8 cellular contexts compared by ENCODE assay signal in the genomic region with DNA sequence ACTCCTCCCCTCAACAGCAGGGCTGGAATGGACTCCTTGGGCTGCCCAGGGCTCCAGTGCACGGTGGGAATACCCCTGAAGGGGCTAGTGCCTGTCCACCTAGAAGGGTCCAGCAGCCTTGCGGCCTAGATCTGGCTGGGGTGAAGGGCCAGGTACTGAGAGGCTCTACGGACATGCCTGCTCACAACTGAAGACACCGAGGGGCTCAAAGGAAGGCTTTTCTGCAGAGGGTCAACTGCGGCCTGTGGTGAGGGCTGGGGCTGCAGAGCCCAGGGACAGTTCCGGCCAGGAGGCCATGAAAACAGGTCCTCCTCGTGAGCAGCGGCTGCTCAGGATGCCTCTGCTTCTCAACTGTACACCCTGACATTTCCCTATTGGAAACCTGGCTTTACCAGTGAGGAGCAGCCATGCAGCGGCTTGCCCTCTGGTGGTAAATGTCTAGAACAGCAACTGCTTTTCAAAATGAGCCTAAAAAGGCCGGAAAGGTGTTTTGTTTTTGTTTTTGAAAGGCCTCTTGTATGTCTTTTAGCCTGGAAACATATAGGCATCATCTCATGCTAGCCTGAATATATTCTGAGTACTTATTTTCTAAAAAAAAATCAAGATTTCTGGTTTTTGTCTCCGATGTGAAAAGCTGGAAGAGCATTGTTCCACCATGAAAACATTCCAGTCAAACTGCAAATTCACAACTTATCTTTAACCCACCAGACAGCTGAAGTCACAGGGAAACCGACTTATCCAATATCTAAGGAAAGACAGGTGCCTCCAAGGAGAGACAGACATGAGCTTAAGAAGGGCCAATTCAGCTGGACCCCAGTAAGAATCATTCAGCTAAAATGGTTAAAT.
DNase-seq lines count a peak whose midpoint lies in the region; ATAC-seq and TF ChIP-seq lines count a peak whose summit lies in the region.

No MANE protein-coding gene starts in this region.

- intact Hi-C loops in adrenal gland (cut with DNase I), result loop anchor here (5.0 to 10.0 kb wide), 4 partner anchors 125 to 828 kb away; a partner anchor contains a TSS

- H3K9me3 ChIP-seq in adrenal gland (replicated peaks in 1 of 3) (peaks cover 0 to 5% (median 0%) of the 10 kb centered on the region in 3 donors), cardiac muscle cell (ENCODE audit: low read depth) (no peaks in the 10 kb centered on the region)

- no peak for ATAC-seq in GM18858 (IDR thresholded peaks at IDR 0.05; ENCODE audit: unreplicated experiment)
- no peak for ATAC-seq in HG02571 (IDR thresholded peaks at IDR 0.05; ENCODE audit: unreplicated experiment)

- TF ChIP-seq CTCF in BJ (IDR thresholded peaks at IDR 0.05; ENCODE audit: insufficient read depth, low read depth, low read length), result peak; percentile 89
- peak; percentile 73 for TF ChIP-seq CTCF in GM12874 (IDR thresholded peaks at IDR 0.05; ENCODE audit: insufficient read depth, low read depth, low read length)
- TF ChIP-seq CTCF in adrenal gland (IDR thresholded peaks at IDR 0.05), result peak; percentile 73 to 90 (median 83)
- TF ChIP-seq CTCF in cardiac muscle cell (IDR thresholded peaks at IDR 0.05; ENCODE audit: low read depth, low read length), result peak; percentile 88

- WGBS in adrenal gland, 4 donors, result 13 to 47% (median 44%) methylated on average over 5 to 12 of the region's 12 CpGs

- H3K27me3 ChIP-seq in BJ (ENCODE audit: control insufficient read depth, insufficient read depth, low read length) (no peaks in the 10 kb centered on the region; the same call in 1 of the 2 replicates), adrenal gland (no peaks in the 10 kb centered on the region), cardiac muscle cell (peaks cover 13% of the 10 kb centered on the region)

- H3K4me3 ChIP-seq in BJ (ENCODE audit: low read depth, low read length) (no peak overlapping the region), adrenal gland (no peak overlapping the region), cardiac muscle cell (no peak overlapping the region)

- H3K4me1 ChIP-seq in adrenal gland (replicated peaks in 1 of 2) (peaks cover 0 to 15% of the 10 kb centered on the region in 2 donors), cardiac muscle cell (ENCODE audit: low read depth) (no peaks in the 10 kb centered on the region)

- TF ChIP-seq POLR2A in adrenal gland (IDR thresholded peaks at IDR 0.05), result no peak

- H3K27ac ChIP-seq in adrenal gland, result peak overlapping the region in 1 of 5 donors; percentile 49
- H3K27ac ChIP-seq in cardiac muscle cell, result no peak overlapping the region

- POLR2A ChIA-PET in BJ (lab: Charles Lee), result no interaction called here

- CTCF ChIA-PET in BJ (lab: Yijun Ruan, JAX), result interaction anchor here (0.6 to 6.0 kb wide), 35 partner anchors 10 to 832 kb away, joined by 3 to 139 read pairs (median 6); a partner anchor contains a TSS

- DNase-seq in BJ (ENCODE audit: low read depth) (no peak), NCI-H82 treated with DMSO at 0.1 percent for 48 hours (lab: John Stamatoyannopoulos, UW; ENCODE audit: unreplicated experiment) (peak; percentile 8), adrenal gland (peak in 6 of 7 donors; percentile 33 to 70 (median 50)), cardiac muscle cell (ENCODE audit: low read depth in 1 of 2, low spot score in 1 of 2) (peak; percentile 77), pulmonary artery endothelial cell (ENCODE audit: low read depth, low spot score) (peak; percentile 29)

- H3K36me3 ChIP-seq in BJ (ENCODE audit: control insufficient read depth, insufficient read depth, low read length), result no peaks in the 10 kb centered on the region
- H3K36me3 ChIP-seq in adrenal gland (replicated peaks in 1 of 2), result no peaks in the 10 kb centered on the region
- no peaks in the 10 kb centered on the region for H3K36me3 ChIP-seq in cardiac muscle cell
